Comparison of ENCODE assay signal across 1 cellular context in the genomic region with DNA sequence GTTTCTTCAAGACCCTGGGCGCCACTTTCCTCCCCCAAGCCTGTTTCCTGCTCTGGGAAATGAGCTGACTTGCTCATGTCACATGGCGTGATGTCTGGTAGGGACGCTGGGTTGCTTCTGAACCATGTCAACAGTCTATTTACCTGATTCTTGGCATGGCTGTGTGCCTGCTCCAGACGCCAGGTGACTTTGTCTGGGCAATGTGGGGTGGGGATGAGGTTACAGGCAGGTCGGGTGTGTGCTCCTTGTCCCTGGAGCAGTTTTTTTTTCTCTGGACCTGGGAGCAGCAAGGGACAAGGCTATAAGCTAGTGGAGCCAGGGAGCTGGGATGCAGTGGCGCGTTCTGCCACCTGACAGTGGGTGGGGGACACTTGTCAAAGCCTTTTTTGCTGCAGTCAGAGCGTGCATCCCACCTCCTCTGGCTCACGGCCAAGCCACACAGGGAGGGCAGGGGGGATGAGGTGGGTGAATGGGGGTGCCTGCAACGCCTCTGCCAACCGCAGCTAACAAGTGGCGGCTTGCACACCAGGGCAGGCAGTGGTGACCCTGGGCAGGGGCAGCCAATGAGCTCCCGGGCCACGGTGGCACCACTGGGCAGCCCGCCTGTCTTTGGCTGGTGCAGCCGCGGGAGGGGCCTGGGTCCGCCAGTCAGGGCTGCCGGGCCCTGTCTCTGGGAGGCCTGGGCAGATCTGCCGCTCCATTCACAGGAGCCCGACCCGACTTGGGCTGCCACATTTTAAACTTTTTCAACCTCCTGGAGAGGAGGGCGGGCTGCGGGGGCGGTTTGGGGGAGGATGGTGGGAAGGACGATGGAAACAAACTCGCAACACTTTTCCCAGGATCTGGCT.
A peak's percentile ranks its signal among the peaks of the same experiment; 100 is the strongest.
TF ChIP-seq lines count a peak whose summit lies in the region.

No MANE protein-coding gene starts in this region.

TF ChIP-seq in GM12878, 131 proteins besides CTCF, POLR2A, EP300 and RAD21 (continued from another document):
- TF ChIP-seq, protein P1, sequence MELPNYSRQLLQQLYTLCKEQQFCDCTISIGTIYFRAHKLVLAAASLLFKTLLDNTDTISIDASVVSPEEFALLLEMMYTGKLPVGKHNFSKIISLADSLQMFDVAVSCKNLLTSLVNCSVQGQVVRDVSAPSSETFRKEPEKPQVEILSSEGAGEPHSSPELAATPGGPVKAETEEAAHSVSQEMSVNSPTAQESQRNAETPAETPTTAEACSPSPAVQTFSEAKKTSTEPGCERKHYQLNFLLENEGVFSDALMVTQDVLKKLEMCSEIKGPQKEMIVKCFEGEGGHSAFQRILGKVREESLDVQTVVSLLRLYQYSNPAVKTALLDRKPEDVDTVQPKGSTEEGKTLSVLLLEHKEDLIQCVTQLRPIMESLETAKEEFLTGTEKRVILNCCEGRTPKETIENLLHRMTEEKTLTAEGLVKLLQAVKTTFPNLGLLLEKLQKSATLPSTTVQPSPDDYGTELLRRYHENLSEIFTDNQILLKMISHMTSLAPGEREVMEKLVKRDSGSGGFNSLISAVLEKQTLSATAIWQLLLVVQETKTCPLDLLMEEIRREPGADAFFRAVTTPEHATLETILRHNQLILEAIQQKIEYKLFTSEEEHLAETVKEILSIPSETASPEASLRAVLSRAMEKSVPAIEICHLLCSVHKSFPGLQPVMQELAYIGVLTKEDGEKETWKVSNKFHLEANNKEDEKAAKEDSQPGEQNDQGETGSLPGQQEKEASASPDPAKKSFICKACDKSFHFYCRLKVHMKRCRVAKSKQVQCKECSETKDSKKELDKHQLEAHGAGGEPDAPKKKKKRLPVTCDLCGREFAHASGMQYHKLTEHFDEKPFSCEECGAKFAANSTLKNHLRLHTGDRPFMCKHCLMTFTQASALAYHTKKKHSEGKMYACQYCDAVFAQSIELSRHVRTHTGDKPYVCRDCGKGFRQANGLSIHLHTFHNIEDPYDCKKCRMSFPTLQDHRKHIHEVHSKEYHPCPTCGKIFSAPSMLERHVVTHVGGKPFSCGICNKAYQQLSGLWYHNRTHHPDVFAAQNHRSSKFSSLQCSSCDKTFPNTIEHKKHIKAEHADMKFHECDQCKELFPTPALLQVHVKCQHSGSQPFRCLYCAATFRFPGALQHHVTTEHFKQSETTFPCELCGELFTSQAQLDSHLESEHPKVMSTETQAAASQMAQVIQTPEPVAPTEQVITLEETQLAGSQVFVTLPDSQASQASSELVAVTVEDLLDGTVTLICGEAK (IDR thresholded peaks at IDR 0.05; ENCODE audit: borderline replicate concordance) = no peak
- TF ChIP-seq SMC3 (IDR thresholded peaks at IDR 0.05; ENCODE audit: borderline replicate concordance, low read length) (no peak), TCF12 (IDR thresholded peaks at IDR 0.05; ENCODE audit: low read depth, low read length) (0 out of 2 replicates have a peak, but pooled peaks have one; percentile 42), SUPT20H (IDR thresholded peaks at IDR 0.05; ENCODE audit: borderline replicate concordance, control insufficient read depth, low read depth, low read length) (no peak), NFIC (IDR thresholded peaks at IDR 0.05; ENCODE audit: low read depth, low read length) (no peak), NR2F1 (conservative IDR thresholded peaks at IDR 0.05) (peak; percentile 96), RCOR1 (conservative IDR thresholded peaks at IDR 0.05; ENCODE audit: low read depth, low read length) (no peak), FOXM1 (IDR thresholded peaks at IDR 0.05; ENCODE audit: low read depth, low read length) (no peak), MXI1 (IDR thresholded peaks at IDR 0.05; ENCODE audit: low read depth, low read length) (peak; percentile 35; the same call in 1 of the 2 replicates), BCL11A (IDR thresholded peaks at IDR 0.05; ENCODE audit: low read depth, low read length) (peak; percentile 35; the same call in 1 of the 2 replicates), ZNF207 (IDR thresholded peaks at IDR 0.05; ENCODE audit: borderline replicate concordance) (no peak), JUND (IDR thresholded peaks at IDR 0.05; ENCODE audit: low read depth, low read length) (no peak), ETV6 (conservative IDR thresholded peaks at IDR 0.05 in 1 of 2, IDR thresholded peaks at IDR 0.05 in 1 of 2; ENCODE audit: borderline replicate concordance in 1 of 2, low read depth in 1 of 2) (no peak), MEF2A (IDR thresholded peaks at IDR 0.05; ENCODE audit: insufficient read depth, low read depth, low read length) (0 out of 2 replicates have a peak, but pooled peaks have one; percentile 24), NR2C2 (IDR thresholded peaks at IDR 0.05; ENCODE audit: borderline replicate concordance, control insufficient read depth, insufficient read length, low read depth) (no peak)
- TF ChIP-seq, protein P2, sequence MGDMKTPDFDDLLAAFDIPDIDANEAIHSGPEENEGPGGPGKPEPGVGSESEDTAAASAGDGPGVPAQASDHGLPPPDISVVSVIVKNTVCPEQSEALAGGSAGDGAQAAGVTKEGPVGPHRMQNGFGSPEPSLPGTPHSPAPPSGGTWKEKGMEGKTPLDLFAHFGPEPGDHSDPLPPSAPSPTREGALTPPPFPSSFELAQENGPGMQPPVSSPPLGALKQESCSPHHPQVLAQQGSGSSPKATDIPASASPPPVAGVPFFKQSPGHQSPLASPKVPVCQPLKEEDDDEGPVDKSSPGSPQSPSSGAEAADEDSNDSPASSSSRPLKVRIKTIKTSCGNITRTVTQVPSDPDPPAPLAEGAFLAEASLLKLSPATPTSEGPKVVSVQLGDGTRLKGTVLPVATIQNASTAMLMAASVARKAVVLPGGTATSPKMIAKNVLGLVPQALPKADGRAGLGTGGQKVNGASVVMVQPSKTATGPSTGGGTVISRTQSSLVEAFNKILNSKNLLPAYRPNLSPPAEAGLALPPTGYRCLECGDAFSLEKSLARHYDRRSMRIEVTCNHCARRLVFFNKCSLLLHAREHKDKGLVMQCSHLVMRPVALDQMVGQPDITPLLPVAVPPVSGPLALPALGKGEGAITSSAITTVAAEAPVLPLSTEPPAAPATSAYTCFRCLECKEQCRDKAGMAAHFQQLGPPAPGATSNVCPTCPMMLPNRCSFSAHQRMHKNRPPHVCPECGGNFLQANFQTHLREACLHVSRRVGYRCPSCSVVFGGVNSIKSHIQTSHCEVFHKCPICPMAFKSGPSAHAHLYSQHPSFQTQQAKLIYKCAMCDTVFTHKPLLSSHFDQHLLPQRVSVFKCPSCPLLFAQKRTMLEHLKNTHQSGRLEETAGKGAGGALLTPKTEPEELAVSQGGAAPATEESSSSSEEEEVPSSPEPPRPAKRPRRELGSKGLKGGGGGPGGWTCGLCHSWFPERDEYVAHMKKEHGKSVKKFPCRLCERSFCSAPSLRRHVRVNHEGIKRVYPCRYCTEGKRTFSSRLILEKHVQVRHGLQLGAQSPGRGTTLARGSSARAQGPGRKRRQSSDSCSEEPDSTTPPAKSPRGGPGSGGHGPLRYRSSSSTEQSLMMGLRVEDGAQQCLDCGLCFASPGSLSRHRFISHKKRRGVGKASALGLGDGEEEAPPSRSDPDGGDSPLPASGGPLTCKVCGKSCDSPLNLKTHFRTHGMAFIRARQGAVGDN (IDR thresholded peaks at IDR 0.05) = peak; percentile 14
- TF ChIP-seq, protein P3, sequence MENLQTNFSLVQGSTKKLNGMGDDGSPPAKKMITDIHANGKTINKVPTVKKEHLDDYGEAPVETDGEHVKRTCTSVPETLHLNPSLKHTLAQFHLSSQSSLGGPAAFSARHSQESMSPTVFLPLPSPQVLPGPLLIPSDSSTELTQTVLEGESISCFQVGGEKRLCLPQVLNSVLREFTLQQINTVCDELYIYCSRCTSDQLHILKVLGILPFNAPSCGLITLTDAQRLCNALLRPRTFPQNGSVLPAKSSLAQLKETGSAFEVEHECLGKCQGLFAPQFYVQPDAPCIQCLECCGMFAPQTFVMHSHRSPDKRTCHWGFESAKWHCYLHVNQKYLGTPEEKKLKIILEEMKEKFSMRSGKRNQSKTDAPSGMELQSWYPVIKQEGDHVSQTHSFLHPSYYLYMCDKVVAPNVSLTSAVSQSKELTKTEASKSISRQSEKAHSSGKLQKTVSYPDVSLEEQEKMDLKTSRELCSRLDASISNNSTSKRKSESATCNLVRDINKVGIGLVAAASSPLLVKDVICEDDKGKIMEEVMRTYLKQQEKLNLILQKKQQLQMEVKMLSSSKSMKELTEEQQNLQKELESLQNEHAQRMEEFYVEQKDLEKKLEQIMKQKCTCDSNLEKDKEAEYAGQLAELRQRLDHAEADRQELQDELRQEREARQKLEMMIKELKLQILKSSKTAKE (IDR thresholded peaks at IDR 0.05; ENCODE audit: low read depth, poor library complexity, severe bottlenecking) = peak; percentile 58
- TF ChIP-seq, protein P4, sequence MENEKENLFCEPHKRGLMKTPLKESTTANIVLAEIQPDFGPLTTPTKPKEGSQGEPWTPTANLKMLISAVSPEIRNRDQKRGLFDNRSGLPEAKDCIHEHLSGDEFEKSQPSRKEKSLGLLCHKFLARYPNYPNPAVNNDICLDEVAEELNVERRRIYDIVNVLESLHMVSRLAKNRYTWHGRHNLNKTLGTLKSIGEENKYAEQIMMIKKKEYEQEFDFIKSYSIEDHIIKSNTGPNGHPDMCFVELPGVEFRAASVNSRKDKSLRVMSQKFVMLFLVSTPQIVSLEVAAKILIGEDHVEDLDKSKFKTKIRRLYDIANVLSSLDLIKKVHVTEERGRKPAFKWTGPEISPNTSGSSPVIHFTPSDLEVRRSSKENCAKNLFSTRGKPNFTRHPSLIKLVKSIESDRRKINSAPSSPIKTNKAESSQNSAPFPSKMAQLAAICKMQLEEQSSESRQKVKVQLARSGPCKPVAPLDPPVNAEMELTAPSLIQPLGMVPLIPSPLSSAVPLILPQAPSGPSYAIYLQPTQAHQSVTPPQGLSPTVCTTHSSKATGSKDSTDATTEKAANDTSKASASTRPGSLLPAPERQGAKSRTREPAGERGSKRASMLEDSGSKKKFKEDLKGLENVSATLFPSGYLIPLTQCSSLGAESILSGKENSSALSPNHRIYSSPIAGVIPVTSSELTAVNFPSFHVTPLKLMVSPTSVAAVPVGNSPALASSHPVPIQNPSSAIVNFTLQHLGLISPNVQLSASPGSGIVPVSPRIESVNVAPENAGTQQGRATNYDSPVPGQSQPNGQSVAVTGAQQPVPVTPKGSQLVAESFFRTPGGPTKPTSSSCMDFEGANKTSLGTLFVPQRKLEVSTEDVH (IDR thresholded peaks at IDR 0.05; ENCODE audit: low read depth, partially characterized antibody) = no peak
